ENCODE assay signal across 1 cellular context in genomic region chr19:54448774-54449700, GRCh38.
TF ChIP-seq lines count a peak whose summit lies in the region.

Gene LENG8 (plus strand): TSS chr19:54449199. CDS start chr19:54451345, 2,146 bp downstream.

TF ChIP-seq in K562, 482 proteins besides CTCF, POLR2A, EP300 and RAD21 (continued from another document and continues in another):
- TF ChIP-seq ZNF449 (CRISPR knock-in tag; IDR thresholded peaks at IDR 0.05) (no peak), ZNF41 (CRISPR knock-in tag; conservative IDR thresholded peaks at IDR 0.05) (no peak), ZKSCAN1 (IDR thresholded peaks at IDR 0.05; ENCODE audit: low read depth, low read length) (0 out of 2 replicates have a peak, but pooled peaks have one; percentile 4), ZNF12 (CRISPR knock-in tag; IDR thresholded peaks at IDR 0.05) (0 out of 2 replicates have a peak, but pooled peaks have one; percentile 37), NR0B1 (IDR thresholded peaks at IDR 0.05; ENCODE audit: partially characterized antibody) (no peak), GABPB1 (CRISPR knock-in tag; IDR thresholded peaks at IDR 0.05) (peak; percentile 94), FOXO4 (CRISPR knock-in tag; IDR thresholded peaks at IDR 0.05) (no peak), TEAD1 (CRISPR knock-in tag; IDR thresholded peaks at IDR 0.05) (peak in 1 of 2 experiments; percentile 82; a peak in 2 of 4 replicates), CAMTA2 (CRISPR knock-in tag; conservative IDR thresholded peaks at IDR 0.05) (0 out of 2 replicates have a peak, but pooled peaks have one; percentile 66), GATAD2B (IDR thresholded peaks at IDR 0.05; ENCODE audit: borderline replicate concordance) (no peak), FOXA3 (CRISPR knock-in tag; conservative IDR thresholded peaks at IDR 0.05 in 1 of 2, IDR thresholded peaks at IDR 0.05 in 1 of 2) (no peak), ZNF3 (CRISPR knock-in tag; IDR thresholded peaks at IDR 0.05) (no peak), HDGF (IDR thresholded peaks at IDR 0.05) (no peak), HNRNPH1 (optimal IDR thresholded peaks at IDR 0.05; ENCODE audit: low read depth, low read length) (no peak), PRMT5 (CRISPR knock-in tag; IDR thresholded peaks at IDR 0.05) (no peak), XRCC3 (IDR thresholded peaks at IDR 0.05) (no peak), ZNF398 (CRISPR knock-in tag; IDR thresholded peaks at IDR 0.05) (no peak), CGGBP1 (CRISPR knock-in tag; IDR thresholded peaks at IDR 0.05) (peak; percentile 33; the same call in 1 of the 2 replicates), KDM1A (IDR thresholded peaks at IDR 0.05) (no peak), HMG20B (CRISPR knock-in tag; IDR thresholded peaks at IDR 0.05) (no peak), ATF7 (IDR thresholded peaks at IDR 0.05) (peak; percentile 95), PHF20 (IDR thresholded peaks at IDR 0.05; ENCODE audit: partially characterized antibody) (peak; percentile 90), SMARCC2 (IDR thresholded peaks at IDR 0.05; ENCODE audit: low read depth) (no peak), FUS (optimal IDR thresholded peaks at IDR 0.05; ENCODE audit: low read depth, low read length) (peak; percentile 54), LARP7 (IDR thresholded peaks at IDR 0.05) (peak; percentile 17; the same call in 1 of the 2 replicates), TFE3 (CRISPR knock-in tag; IDR thresholded peaks at IDR 0.05) (no peak), ZC3H8 (IDR thresholded peaks at IDR 0.05) (no peak), ZNF511 (CRISPR knock-in tag; IDR thresholded peaks at IDR 0.05) (peak; percentile 23), PKNOX1 (IDR thresholded peaks at IDR 0.05) (peak; percentile 51; the same call in 1 of the 2 replicates), ZBTB26 (CRISPR knock-in tag; IDR thresholded peaks at IDR 0.05) (no peak), ZKSCAN3 (CRISPR knock-in tag; IDR thresholded peaks at IDR 0.05) (no peak), CBFA2T2 (conservative IDR thresholded peaks at IDR 0.05) (no peak), ZNF253 (CRISPR knock-in tag; conservative IDR thresholded peaks at IDR 0.05) (no peak), ZNF561 (CRISPR knock-in tag; conservative IDR thresholded peaks at IDR 0.05) (no peak), HBP1 (CRISPR knock-in tag; IDR thresholded peaks at IDR 0.05) (no peak), HOXB6 (CRISPR knock-in tag; IDR thresholded peaks at IDR 0.05; ENCODE audit: borderline replicate concordance) (0 out of 2 replicates have a peak, but pooled peaks have one; percentile 23), ZFP91 (CRISPR knock-in tag; IDR thresholded peaks at IDR 0.05) (peak; percentile 50; the same call in 1 of the 2 replicates), ZC3H4 (CRISPR knock-in tag; IDR thresholded peaks at IDR 0.05; ENCODE audit: borderline replicate concordance) (no peak), STAT5A (IDR thresholded peaks at IDR 0.05; ENCODE audit: borderline replicate concordance, low read length) (no peak), HLTF (IDR thresholded peaks at IDR 0.05) (no peak), FOXK1 (CRISPR knock-in tag; IDR thresholded peaks at IDR 0.05; ENCODE audit: borderline replicate concordance) (peak; percentile 27; the same call in 1 of the 2 replicates), SNRNP70 (optimal IDR thresholded peaks at IDR 0.05; ENCODE audit: low read depth, low read length) (no peak), NFIX (CRISPR knock-in tag; IDR thresholded peaks at IDR 0.05; ENCODE audit: low read depth) (no peak), ZNF23 (CRISPR knock-in tag; IDR thresholded peaks at IDR 0.05) (no peak), MTA2 (IDR thresholded peaks at IDR 0.05; ENCODE audit: low read depth) (no peak; the same call in 1 of the 2 replicates), ZNF609 (CRISPR knock-in tag; IDR thresholded peaks at IDR 0.05; ENCODE audit: borderline replicate concordance) (no peak; the same call in 1 of the 2 replicates), ZNF24 (IDR thresholded peaks at IDR 0.05) (no peak; the same call in 1 of the 2 replicates), KDM2B (CRISPR knock-in tag; IDR thresholded peaks at IDR 0.05) (no peak)
